In genomic region chr1:37995773-37996379, GRCh38 we compare ENCODE assay signal across 9 cellular contexts. TPM values are rescaled to one million over a fixed set of nuclear protein-coding genes. Genes with fewer than 3 reads are reported as not detected.
A peak's percentile ranks its signal among the peaks of the same experiment; 100 is the strongest.
DNase-seq lines count a peak whose midpoint lies in the region; ATAC-seq and TF ChIP-seq lines count a peak whose summit lies in the region.
"Had no signal": no experiment of that assay in that cellular context is flagged by ENCODE, and none has a peak within 500 bp of the region (broad histone marks: within the 10 kb centered on the region; RNA-seq: fewer than 3 reads in every experiment).

No MANE protein-coding gene starts in this region.

- peak overlapping the region; percentile 21 for H3K27ac ChIP-seq in foreskin keratinocyte

- H3K4me3 Mint-ChIP-seq in activated T-cell treated with anti-CD3 and anti-CD28 coated beads, Interleukin-2, amount 50 U/mL, for 4 hours, result peak overlapping the region; percentile 77

- no peaks in the 10 kb centered on the region for H3K9me3 Mint-ChIP-seq in activated T-cell treated with anti-CD3 and anti-CD28 coated beads, Interleukin-2, amount 50 U/mL, for 4 hours

- DNase-seq in activated T-cell treated with anti-CD3 and anti-CD28 coated beads, Interleukin-2, amount 50 U/mL, for 4 hours, result no peak
- DNase-seq in activated T-cell treated with anti-CD3 and anti-CD28 coated beads for 4 hours (no peak), foreskin keratinocyte (peak in 1 of 2 donors; percentile 80), omental fat pad (ENCODE audit: low spot score) (peak; percentile 75), NCI-H2081 treated with DMSO at 0.1 percent for 48 hours (lab: John Stamatoyannopoulos, UW) (no peak)
- DNase-seq in activated T-cell treated with anti-CD3 and anti-CD28 coated beads, Interleukin-2, amount 50 U/mL, for 48 hours, result peak; percentile 73 to 74

- peaks cover 16% of the 10 kb centered on the region for H3K4me1 ChIP-seq in foreskin keratinocyte

- peaks cover 1% of the 10 kb centered on the region for H3K36me3 Mint-ChIP-seq in activated T-cell treated with anti-CD3 and anti-CD28 coated beads, Interleukin-2, amount 50 U/mL, for 4 hours (ENCODE audit: insufficient read depth)

- no peaks in the 10 kb centered on the region for H3K27me3 Mint-ChIP-seq in activated T-cell treated with anti-CD3 and anti-CD28 coated beads, Interleukin-2, amount 50 U/mL, for 4 hours (ENCODE audit: low read depth)

- H3K27me3 ChIP-seq in foreskin keratinocyte, result no peaks in the 10 kb centered on the region

- ATAC-seq in activated T-cell treated with anti-CD3 and anti-CD28 coated beads, Interleukin-2, amount 50 U/mL, for 4 hours, result peak in 1 of 2 donors; percentile 62
- ATAC-seq in foreskin keratinocyte, result peak; percentile 48
- peak; percentile 74 for ATAC-seq in omental fat pad (ENCODE audit: low FRiP score)
- no peak for ATAC-seq in HG03135 (IDR thresholded peaks at IDR 0.05; ENCODE audit: unreplicated experiment)
- no peak for ATAC-seq in GM19455 (IDR thresholded peaks at IDR 0.05; ENCODE audit: unreplicated experiment)

- TF ChIP-seq CTCF in foreskin keratinocyte (conservative IDR thresholded peaks at IDR 0.05) (no peak), omental fat pad (IDR thresholded peaks at IDR 0.05) (no peak)

- H3K4me1 Mint-ChIP-seq in activated T-cell treated with anti-CD3 and anti-CD28 coated beads, Interleukin-2, amount 50 U/mL, for 4 hours (ENCODE audit: low read depth), result peaks cover 41% of the 10 kb centered on the region

RNA-seq across cellular contexts. Expression of gene SF3A3, which starts 6.1 kb away (rescaled TPM):
- total RNA-seq in activated T-cell treated with anti-CD3 and anti-CD28 coated beads, Interleukin-2, amount 50 U/mL, for 4 hours, result 100 to 1,000 TPM; 130 to 133 (median 130) TPM
- total RNA-seq in foreskin keratinocyte (77.6 and 102 TPM in 2 replicates), omental fat pad (10 to 100 TPM; 37.0 to 76.6 (median 50.4) TPM)
- 40.1 and 49.1 TPM in 2 replicates for polyA plus RNA-seq in foreskin keratinocyte

RNA-seq across cellular contexts. Expression of gene FHL3, which starts 9.4 kb away (rescaled TPM):
- total RNA-seq in activated T-cell treated with anti-CD3 and anti-CD28 coated beads, Interleukin-2, amount 50 U/mL, for 4 hours, result 10 to 100 TPM; 15.9 to 33.8 (median 26.9) TPM
- total RNA-seq in foreskin keratinocyte (12.1 and 15.8 TPM in 2 replicates), omental fat pad (10 to 100 TPM in 3 of 4 donors, 1 to 10 TPM in 1; 9.2 to 27.6 (median 16.4) TPM)
- polyA plus RNA-seq in foreskin keratinocyte, result 22.9 and 32.8 TPM in 2 replicates

RNA-seq across cellular contexts. Expression of gene UTP11, which starts 16.7 kb away (rescaled TPM):
- 100 to 1,000 TPM; 103 to 105 (median 104) TPM for total RNA-seq in activated T-cell treated with anti-CD3 and anti-CD28 coated beads, Interleukin-2, amount 50 U/mL, for 4 hours
- total RNA-seq in foreskin keratinocyte (51.0 and 65.2 TPM in 2 replicates), omental fat pad (10 to 100 TPM; 25.1 to 55.2 (median 30.4) TPM)
- 50.6 and 64.0 TPM in 2 replicates for polyA plus RNA-seq in foreskin keratinocyte

RNA-seq across cellular contexts. Expression of gene INPP5B, which starts 49.0 kb away (rescaled TPM):
- total RNA-seq in activated T-cell treated with anti-CD3 and anti-CD28 coated beads, Interleukin-2, amount 50 U/mL, for 4 hours, result 10 to 100 TPM; 12.6 to 17.0 (median 15.5) TPM
- 7.3 and 8.0 TPM in 2 replicates for total RNA-seq in foreskin keratinocyte
- polyA plus RNA-seq in foreskin keratinocyte, result 2.7 and 3.2 TPM in 2 replicates
- 10 to 100 TPM; 16.2 to 45.6 (median 27.0) TPM for total RNA-seq in omental fat pad

RNA-seq across cellular contexts. Expression of gene POU3F1, which starts 50.7 kb away (rescaled TPM):
- 1 to 10 TPM in 2 of 3 donors, under 1 TPM in 1; 0.91 to 1.3 (median 1.0) TPM for total RNA-seq in activated T-cell treated with anti-CD3 and anti-CD28 coated beads, Interleukin-2, amount 50 U/mL, for 4 hours
- total RNA-seq in foreskin keratinocyte (0.14 and 0.25 TPM in 2 replicates), omental fat pad (under 1 TPM in 1 of 4 donors, not detected in 3; 0.19 TPM)
- 0.08 and 0.12 TPM in 2 replicates for polyA plus RNA-seq in foreskin keratinocyte
- total RNA-seq: subcutaneous adipose tissue had no signal

Comparison
In these comparisons a context has a peak if more than half of its experiments do, and no peak if none do; other contexts are left out.
1. DNase-seq: peak in activated T-cell treated with anti-CD3 and anti-CD28 coated beads, Interleukin-2, amount 50 U/mL, for 48 hours (2 of 2) and omental fat pad (single experiment); none in activated T-cell treated with anti-CD3 and anti-CD28 coated beads, Interleukin-2, amount 50 U/mL, for 4 hours (single experiment), activated T-cell treated with anti-CD3 and anti-CD28 coated beads for 4 hours (single experiment) and NCI-H2081 treated with DMSO at 0.1 percent for 48 hours (single experiment).
2. ATAC-seq: peak in foreskin keratinocyte (single experiment) and omental fat pad (single experiment); none in HG03135 (single experiment) and GM19455 (single experiment).